In the genomic region with DNA sequence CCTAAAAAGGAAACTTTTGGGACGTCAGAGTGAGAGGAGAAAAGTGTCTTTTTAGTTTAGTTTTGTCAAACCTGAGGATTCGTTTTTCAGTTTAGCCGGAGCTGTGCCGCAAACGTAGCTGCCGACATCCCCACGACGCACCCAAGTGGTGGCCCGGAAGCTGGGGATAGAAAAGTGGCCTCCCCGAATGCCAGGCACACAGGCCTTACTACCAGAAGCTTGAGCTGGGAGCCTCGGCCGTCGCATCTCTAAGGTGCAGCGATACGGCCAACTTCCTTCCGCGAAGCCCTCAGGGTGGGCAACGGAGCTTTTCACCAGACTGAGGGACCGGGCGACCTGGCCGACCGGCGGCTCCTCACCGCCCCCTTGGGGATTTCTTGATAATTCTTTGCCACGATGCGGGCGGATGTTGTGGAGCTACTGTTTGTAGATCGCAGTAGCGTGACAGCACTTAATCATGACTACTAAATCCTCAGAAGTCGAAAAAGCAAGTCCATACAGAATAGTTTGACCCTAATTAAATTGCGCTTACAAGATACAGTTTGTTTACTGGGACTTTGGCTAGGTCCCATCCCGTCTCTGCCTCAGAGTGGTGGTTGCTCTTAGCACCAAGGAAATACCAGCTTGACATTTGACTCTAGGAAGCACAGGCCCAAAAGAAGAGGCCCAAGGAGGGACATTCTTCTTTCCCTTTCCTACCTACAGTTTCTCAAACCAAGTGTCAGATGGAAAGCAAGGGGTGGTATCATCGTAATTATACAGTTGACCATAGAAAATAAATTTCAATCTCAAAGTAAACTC, we compare ENCODE assay signal across 1 cellular context.
A peak's percentile ranks its signal among the peaks of the same experiment; 100 is the strongest.
TF ChIP-seq lines count a peak whose summit lies in the region.

No MANE protein-coding gene starts in this region.

TF ChIP-seq in GM12878, 131 proteins besides CTCF, POLR2A, EP300 and RAD21 (continued from another document and continues in another):
- TF ChIP-seq CEBPZ (IDR thresholded peaks at IDR 0.05; ENCODE audit: low read depth, low read length) (no peak), KAT2A (conservative IDR thresholded peaks at IDR 0.05; ENCODE audit: control insufficient read depth, low read depth, low read length) (no peak), EZH2 (IDR thresholded peaks at IDR 0.05; ENCODE audit: borderline replicate concordance, control insufficient read depth, low read depth, low read length) (no peak), IRF4 (IDR thresholded peaks at IDR 0.05; ENCODE audit: low read depth, low read length) (no peak), STAT3 (IDR thresholded peaks at IDR 0.05; ENCODE audit: low read depth, low read length) (0 out of 2 replicates have a peak, but pooled peaks have one; percentile 50), TBL1XR1 (IDR thresholded peaks at IDR 0.05; ENCODE audit: low read depth, low read length) (no peak), ZNF207 (IDR thresholded peaks at IDR 0.05; ENCODE audit: borderline replicate concordance) (no peak), CBX5 (IDR thresholded peaks at IDR 0.05; ENCODE audit: low read depth) (no peak), MYC (IDR thresholded peaks at IDR 0.05; ENCODE audit: insufficient read depth, insufficient read length, insufficient replicate concordance, low read length, severe bottlenecking) (peak; percentile 9), SIN3A (IDR thresholded peaks at IDR 0.05; ENCODE audit: low read depth, low read length) (0 out of 2 replicates have a peak, but pooled peaks have one; percentile 87), MEF2A (IDR thresholded peaks at IDR 0.05; ENCODE audit: insufficient read depth, low read depth, low read length) (0 out of 2 replicates have a peak, but pooled peaks have one; percentile 11), STAT1 (conservative IDR thresholded peaks at IDR 0.05) (0 out of 2 replicates have a peak, but pooled peaks have one; percentile 65), BMI1 (IDR thresholded peaks at IDR 0.05; ENCODE audit: borderline replicate concordance) (no peak), CHD4 (IDR thresholded peaks at IDR 0.05) (no peak), CBX3 (IDR thresholded peaks at IDR 0.05; ENCODE audit: borderline replicate concordance, low read depth) (no peak), BHLHE40 (IDR thresholded peaks at IDR 0.05; ENCODE audit: borderline replicate concordance in 1 of 2, low read depth in 2 of 2, low read length in 1 of 2) (peak in 1 of 2 experiments; percentile 32; a peak in 2 of 4 replicates), HDAC6 (IDR thresholded peaks at IDR 0.05; ENCODE audit: unreplicated experiment) (no peak), CBFB (IDR thresholded peaks at IDR 0.05; ENCODE audit: low read depth) (peak; percentile 33; the same call in 1 of the 2 replicates), REST (IDR thresholded peaks at IDR 0.05; ENCODE audit: low read depth, low read length) (no peak), ELK1 (IDR thresholded peaks at IDR 0.05; ENCODE audit: low read depth, low read length) (no peak; the same call in 1 of the 2 replicates), ZNF24 (IDR thresholded peaks at IDR 0.05) (no peak), ZNF217 (IDR thresholded peaks at IDR 0.05) (no peak), ATF7 (IDR thresholded peaks at IDR 0.05; ENCODE audit: low read depth) (peak; percentile 36), ASH2L (IDR thresholded peaks at IDR 0.05; ENCODE audit: borderline replicate concordance, low read depth) (no peak), IRF3 (IDR thresholded peaks at IDR 0.05) (no peak), ZNF622 (IDR thresholded peaks at IDR 0.05) (no peak), NFXL1 (IDR thresholded peaks at IDR 0.05; ENCODE audit: borderline replicate concordance) (no peak), YY1 (IDR thresholded peaks at IDR 0.05; ENCODE audit: low read depth, low read length) (peak; percentile 54; the same call in 1 of the 2 replicates)
- TF ChIP-seq, protein P1, sequence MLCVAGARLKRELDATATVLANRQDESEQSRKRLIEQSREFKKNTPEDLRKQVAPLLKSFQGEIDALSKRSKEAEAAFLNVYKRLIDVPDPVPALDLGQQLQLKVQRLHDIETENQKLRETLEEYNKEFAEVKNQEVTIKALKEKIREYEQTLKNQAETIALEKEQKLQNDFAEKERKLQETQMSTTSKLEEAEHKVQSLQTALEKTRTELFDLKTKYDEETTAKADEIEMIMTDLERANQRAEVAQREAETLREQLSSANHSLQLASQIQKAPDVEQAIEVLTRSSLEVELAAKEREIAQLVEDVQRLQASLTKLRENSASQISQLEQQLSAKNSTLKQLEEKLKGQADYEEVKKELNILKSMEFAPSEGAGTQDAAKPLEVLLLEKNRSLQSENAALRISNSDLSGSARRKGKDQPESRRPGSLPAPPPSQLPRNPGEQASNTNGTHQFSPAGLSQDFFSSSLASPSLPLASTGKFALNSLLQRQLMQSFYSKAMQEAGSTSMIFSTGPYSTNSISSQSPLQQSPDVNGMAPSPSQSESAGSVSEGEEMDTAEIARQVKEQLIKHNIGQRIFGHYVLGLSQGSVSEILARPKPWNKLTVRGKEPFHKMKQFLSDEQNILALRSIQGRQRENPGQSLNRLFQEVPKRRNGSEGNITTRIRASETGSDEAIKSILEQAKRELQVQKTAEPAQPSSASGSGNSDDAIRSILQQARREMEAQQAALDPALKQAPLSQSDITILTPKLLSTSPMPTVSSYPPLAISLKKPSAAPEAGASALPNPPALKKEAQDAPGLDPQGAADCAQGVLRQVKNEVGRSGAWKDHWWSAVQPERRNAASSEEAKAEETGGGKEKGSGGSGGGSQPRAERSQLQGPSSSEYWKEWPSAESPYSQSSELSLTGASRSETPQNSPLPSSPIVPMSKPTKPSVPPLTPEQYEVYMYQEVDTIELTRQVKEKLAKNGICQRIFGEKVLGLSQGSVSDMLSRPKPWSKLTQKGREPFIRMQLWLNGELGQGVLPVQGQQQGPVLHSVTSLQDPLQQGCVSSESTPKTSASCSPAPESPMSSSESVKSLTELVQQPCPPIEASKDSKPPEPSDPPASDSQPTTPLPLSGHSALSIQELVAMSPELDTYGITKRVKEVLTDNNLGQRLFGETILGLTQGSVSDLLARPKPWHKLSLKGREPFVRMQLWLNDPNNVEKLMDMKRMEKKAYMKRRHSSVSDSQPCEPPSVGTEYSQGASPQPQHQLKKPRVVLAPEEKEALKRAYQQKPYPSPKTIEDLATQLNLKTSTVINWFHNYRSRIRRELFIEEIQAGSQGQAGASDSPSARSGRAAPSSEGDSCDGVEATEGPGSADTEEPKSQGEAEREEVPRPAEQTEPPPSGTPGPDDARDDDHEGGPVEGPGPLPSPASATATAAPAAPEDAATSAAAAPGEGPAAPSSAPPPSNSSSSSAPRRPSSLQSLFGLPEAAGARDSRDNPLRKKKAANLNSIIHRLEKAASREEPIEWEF (IDR thresholded peaks at IDR 0.05; ENCODE audit: insufficient replicate concordance, low read depth, low read length) = no peak
- TF ChIP-seq, protein P2, sequence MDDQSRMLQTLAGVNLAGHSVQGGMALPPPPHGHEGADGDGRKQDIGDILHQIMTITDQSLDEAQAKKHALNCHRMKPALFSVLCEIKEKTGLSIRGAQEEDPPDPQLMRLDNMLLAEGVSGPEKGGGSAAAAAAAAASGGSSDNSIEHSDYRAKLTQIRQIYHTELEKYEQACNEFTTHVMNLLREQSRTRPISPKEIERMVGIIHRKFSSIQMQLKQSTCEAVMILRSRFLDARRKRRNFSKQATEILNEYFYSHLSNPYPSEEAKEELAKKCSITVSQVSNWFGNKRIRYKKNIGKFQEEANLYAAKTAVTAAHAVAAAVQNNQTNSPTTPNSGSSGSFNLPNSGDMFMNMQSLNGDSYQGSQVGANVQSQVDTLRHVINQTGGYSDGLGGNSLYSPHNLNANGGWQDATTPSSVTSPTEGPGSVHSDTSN (IDR thresholded peaks at IDR 0.05; ENCODE audit: insufficient replicate concordance, low read depth, low read length) = no peak
- TF ChIP-seq, protein P3, sequence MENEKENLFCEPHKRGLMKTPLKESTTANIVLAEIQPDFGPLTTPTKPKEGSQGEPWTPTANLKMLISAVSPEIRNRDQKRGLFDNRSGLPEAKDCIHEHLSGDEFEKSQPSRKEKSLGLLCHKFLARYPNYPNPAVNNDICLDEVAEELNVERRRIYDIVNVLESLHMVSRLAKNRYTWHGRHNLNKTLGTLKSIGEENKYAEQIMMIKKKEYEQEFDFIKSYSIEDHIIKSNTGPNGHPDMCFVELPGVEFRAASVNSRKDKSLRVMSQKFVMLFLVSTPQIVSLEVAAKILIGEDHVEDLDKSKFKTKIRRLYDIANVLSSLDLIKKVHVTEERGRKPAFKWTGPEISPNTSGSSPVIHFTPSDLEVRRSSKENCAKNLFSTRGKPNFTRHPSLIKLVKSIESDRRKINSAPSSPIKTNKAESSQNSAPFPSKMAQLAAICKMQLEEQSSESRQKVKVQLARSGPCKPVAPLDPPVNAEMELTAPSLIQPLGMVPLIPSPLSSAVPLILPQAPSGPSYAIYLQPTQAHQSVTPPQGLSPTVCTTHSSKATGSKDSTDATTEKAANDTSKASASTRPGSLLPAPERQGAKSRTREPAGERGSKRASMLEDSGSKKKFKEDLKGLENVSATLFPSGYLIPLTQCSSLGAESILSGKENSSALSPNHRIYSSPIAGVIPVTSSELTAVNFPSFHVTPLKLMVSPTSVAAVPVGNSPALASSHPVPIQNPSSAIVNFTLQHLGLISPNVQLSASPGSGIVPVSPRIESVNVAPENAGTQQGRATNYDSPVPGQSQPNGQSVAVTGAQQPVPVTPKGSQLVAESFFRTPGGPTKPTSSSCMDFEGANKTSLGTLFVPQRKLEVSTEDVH (IDR thresholded peaks at IDR 0.05; ENCODE audit: low read depth, partially characterized antibody) = peak; percentile 48
- TF ChIP-seq, protein P4, sequence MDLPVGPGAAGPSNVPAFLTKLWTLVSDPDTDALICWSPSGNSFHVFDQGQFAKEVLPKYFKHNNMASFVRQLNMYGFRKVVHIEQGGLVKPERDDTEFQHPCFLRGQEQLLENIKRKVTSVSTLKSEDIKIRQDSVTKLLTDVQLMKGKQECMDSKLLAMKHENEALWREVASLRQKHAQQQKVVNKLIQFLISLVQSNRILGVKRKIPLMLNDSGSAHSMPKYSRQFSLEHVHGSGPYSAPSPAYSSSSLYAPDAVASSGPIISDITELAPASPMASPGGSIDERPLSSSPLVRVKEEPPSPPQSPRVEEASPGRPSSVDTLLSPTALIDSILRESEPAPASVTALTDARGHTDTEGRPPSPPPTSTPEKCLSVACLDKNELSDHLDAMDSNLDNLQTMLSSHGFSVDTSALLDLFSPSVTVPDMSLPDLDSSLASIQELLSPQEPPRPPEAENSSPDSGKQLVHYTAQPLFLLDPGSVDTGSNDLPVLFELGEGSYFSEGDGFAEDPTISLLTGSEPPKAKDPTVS (IDR thresholded peaks at IDR 0.05; ENCODE audit: low read depth, low read length) = no peak
